Comparison of ENCODE assay signal across 9 cellular contexts in genomic region chr11:124069429-124070401, GRCh38. TPM values are rescaled to one million over a fixed set of nuclear protein-coding genes. Genes with fewer than 3 reads are reported as not detected.
A peak's percentile ranks its signal among the peaks of the same experiment; 100 is the strongest.
DNase-seq lines count a peak whose midpoint lies in the region; ATAC-seq and TF ChIP-seq lines count a peak whose summit lies in the region.
"Had no signal": no experiment of that assay in that cellular context is flagged by ENCODE, and none has a peak within 500 bp of the region (broad histone marks: within the 10 kb centered on the region; RNA-seq: fewer than 3 reads in every experiment).

No MANE protein-coding gene starts in this region.

- H3K27ac Mint-ChIP-seq in CD4-positive, alpha-beta T cell: no peak overlapping the region
- H3K27ac Mint-ChIP-seq in activated T-cell treated with anti-CD3 and anti-CD28 coated beads, Interleukin-2, amount 50 U/mL, for 72 hours: no peak overlapping the region

- no peaks in the 10 kb centered on the region for H3K9me3 ChIP-seq in CD4-positive, alpha-beta T cell (ENCODE audit: control insufficient read depth, low read length)
- no peaks in the 10 kb centered on the region for H3K9me3 ChIP-seq in uterus

- peak in 7 of 10 experiments; percentile 9 to 43 (median 17) for DNase-seq in CD4-positive, alpha-beta T cell
- DNase-seq in NCI-H748 treated with DMSO at 0.1 percent for 48 hours (lab: John Stamatoyannopoulos, UW) (peak; percentile 57), head of caudate nucleus (peak in 36 of 42 donors; percentile 22 to 78 (median 46)), retinal pigment epithelial cell (ENCODE audit: low read depth) (peak; percentile 34), uterus (no peak)
- DNase-seq in activated T-cell treated with anti-CD3 and anti-CD28 coated beads, Interleukin-2, amount 50 U/mL, for 72 hours: peak; percentile 51 to 71

- no peaks in the 10 kb centered on the region for H3K36me3 ChIP-seq in uterus

- no peak overlapping the region for H3K4me3 Mint-ChIP-seq in CD4-positive, alpha-beta T cell
- peak overlapping the region; percentile 63 to 69 for H3K4me3 Mint-ChIP-seq in activated T-cell treated with anti-CD3 and anti-CD28 coated beads, Interleukin-2, amount 50 U/mL, for 72 hours

- H3K4me1 Mint-ChIP-seq in CD4-positive, alpha-beta T cell (ENCODE audit: low read depth): peaks cover 6% of the 10 kb centered on the region
- H3K4me1 Mint-ChIP-seq in activated T-cell treated with anti-CD3 and anti-CD28 coated beads, Interleukin-2, amount 50 U/mL, for 72 hours (ENCODE audit: low read depth): peaks cover 18% of the 10 kb centered on the region

- no peaks in the 10 kb centered on the region for H3K4me1 ChIP-seq in uterus

- no peak overlapping the region for H3K27ac ChIP-seq in CD4-positive, alpha-beta T cell (ENCODE audit: low read depth, low read length)
- H3K27ac ChIP-seq in uterus: no peak overlapping the region

- H3K27me3 ChIP-seq in CD4-positive, alpha-beta T cell (ENCODE audit: control insufficient read depth, insufficient read depth, low read length): peaks cover 32% of the 10 kb centered on the region
- no peaks in the 10 kb centered on the region for H3K27me3 ChIP-seq in uterus

- intact Hi-C loops in CD4-positive, alpha-beta T cell (cut with DNase I, micrococcal nuclease): loop anchor here in 1 of 2 experiments (5.0 kb wide), 1 partner anchor 518 kb away; no protein-coding TSS in a partner anchor
- intact Hi-C loops in head of caudate nucleus (cut with DNase I) (no loop called here), uterus (cut with DNase I; ENCODE audit: low total_unique reads) (no loop called here)

- TF ChIP-seq POLR2A in uterus (IDR thresholded peaks at IDR 0.05): no peak

- peak overlapping the region; percentile 31 for H3K4me3 ChIP-seq in retinal pigment epithelial cell (ENCODE audit: low read length)
- H3K4me3 ChIP-seq in uterus: no peak overlapping the region

- CTCF ChIA-PET in CD4-positive, alpha-beta T cell (lab: Charles Lee): no interaction called here

- peak; percentile 11 for TF ChIP-seq CTCF in CD4-positive, alpha-beta T cell (IDR thresholded peaks at IDR 0.05)
- peak; percentile 93 for TF ChIP-seq CTCF in retinal pigment epithelial cell (conservative IDR thresholded peaks at IDR 0.05; ENCODE audit: low read depth, low read length)
- TF ChIP-seq CTCF in uterus (IDR thresholded peaks at IDR 0.05): peak in 2 of 4 experiments; percentile 9 to 11

- POLR2A ChIA-PET in CD4-positive, alpha-beta T cell (lab: Charles Lee): no interaction called here

- no peaks in the 10 kb centered on the region for H3K36me3 Mint-ChIP-seq in CD4-positive, alpha-beta T cell (ENCODE audit: low read depth)
- H3K36me3 Mint-ChIP-seq in activated T-cell treated with anti-CD3 and anti-CD28 coated beads, Interleukin-2, amount 50 U/mL, for 72 hours (ENCODE audit: insufficient read depth in 2 of 2): no peaks in the 10 kb centered on the region

- peaks cover 68% of the 10 kb centered on the region for H3K27me3 Mint-ChIP-seq in CD4-positive, alpha-beta T cell
- peaks cover 31% of the 10 kb centered on the region for H3K27me3 Mint-ChIP-seq in activated T-cell treated with anti-CD3 and anti-CD28 coated beads, Interleukin-2, amount 50 U/mL, for 72 hours (ENCODE audit: low read depth)

- peak; percentile 68 for ATAC-seq in CD4-positive, alpha-beta T cell (ENCODE audit: poor library complexity)
- ATAC-seq in GM19023 (IDR thresholded peaks at IDR 0.05; ENCODE audit: unreplicated experiment) (peak; percentile 90), HG03108 (IDR thresholded peaks at IDR 0.05; ENCODE audit: unreplicated experiment) (peak; percentile 87)
- peak; percentile 91 to 94 for ATAC-seq in activated T-cell treated with anti-CD3 and anti-CD28 coated beads, Interleukin-2, amount 50 U/mL, for 72 hours (replicated peaks in 1 of 2)

- no peaks in the 10 kb centered on the region for H3K9me3 Mint-ChIP-seq in CD4-positive, alpha-beta T cell
- no peaks in the 10 kb centered on the region for H3K9me3 Mint-ChIP-seq in activated T-cell treated with anti-CD3 and anti-CD28 coated beads, Interleukin-2, amount 50 U/mL, for 72 hours

RNA-seq across cellular contexts. Expression of gene OR10G7, which starts 28.6 kb away (rescaled TPM):
- total RNA-seq in CD4-positive, alpha-beta T cell: not detected
- not detected for total RNA-seq in activated T-cell treated with anti-CD3 and anti-CD28 coated beads, Interleukin-2, amount 50 U/mL, for 72 hours
- not detected for total RNA-seq in uterus
- total RNA-seq: urinary bladder had no signal

RNA-seq across cellular contexts. Expression of gene OR10G8, which starts 43.1 kb away (rescaled TPM):
- not detected for total RNA-seq in CD4-positive, alpha-beta T cell
- not detected for total RNA-seq in activated T-cell treated with anti-CD3 and anti-CD28 coated beads, Interleukin-2, amount 50 U/mL, for 72 hours
- total RNA-seq in uterus: not detected
- total RNA-seq: urinary bladder had no signal

RNA-seq across cellular contexts. Expression of gene VWA5A, which starts 45.5 kb away (rescaled TPM):
- 1 to 10 TPM; 5.1 to 5.6 TPM for total RNA-seq in CD4-positive, alpha-beta T cell
- total RNA-seq in activated T-cell treated with anti-CD3 and anti-CD28 coated beads, Interleukin-2, amount 50 U/mL, for 72 hours: 10 to 100 TPM; 14.2 to 19.0 TPM
- total RNA-seq in uterus: 10 to 100 TPM; 10.9 to 31.0 (median 15.0) TPM

RNA-seq across cellular contexts. Expression of gene OR10G9, which starts 46.9 kb away (rescaled TPM):
- not detected for total RNA-seq in CD4-positive, alpha-beta T cell
- not detected for total RNA-seq in activated T-cell treated with anti-CD3 and anti-CD28 coated beads, Interleukin-2, amount 50 U/mL, for 72 hours
- under 1 TPM in 1 of 4 donors, not detected in 3; 0.83 TPM for total RNA-seq in uterus
- total RNA-seq: urinary bladder had no signal

RNA-seq across cellular contexts. Expression of gene OR10G4, which starts 56.9 kb away (rescaled TPM):
- total RNA-seq in CD4-positive, alpha-beta T cell: not detected
- total RNA-seq in activated T-cell treated with anti-CD3 and anti-CD28 coated beads, Interleukin-2, amount 50 U/mL, for 72 hours: not detected
- under 1 TPM in 1 of 4 donors, not detected in 3; 0.28 TPM for total RNA-seq in uterus
- total RNA-seq: urinary bladder had no signal

Comparison
In these comparisons a context has a peak if more than half of its experiments do, and no peak if none do; other contexts are left out.
1. DNase-seq: peak in CD4-positive, alpha-beta T cell (7 of 10), NCI-H748 treated with DMSO at 0.1 percent for 48 hours (single experiment), activated T-cell treated with anti-CD3 and anti-CD28 coated beads, Interleukin-2, amount 50 U/mL, for 72 hours (2 of 2), head of caudate nucleus (36 of 42) and retinal pigment epithelial cell (single experiment); none in uterus (0 of 2).
2. Peak in every context shown above with its lines, with median percentiles within 50 percentile points of each other: ATAC-seq.